ENCODE assay signal across 9 cellular contexts in genomic region chr11:34565417-34566208, GRCh38. TPM values are rescaled to one million over a fixed set of nuclear protein-coding genes. Genes with fewer than 3 reads are reported as not detected.
DNase-seq lines count a peak whose midpoint lies in the region; ATAC-seq, FAIRE-seq and TF ChIP-seq lines count a peak whose summit lies in the region.
"Had no signal": no experiment of that assay in that cellular context is flagged by ENCODE, and none has a peak within 500 bp of the region (broad histone marks: within the 10 kb centered on the region; RNA-seq: fewer than 3 reads in every experiment).

No MANE protein-coding gene starts in this region.

- dilution Hi-C loops in mammary epithelial cell (cut with HindIII; ENCODE audit: low sequenced_read_pairs): no loop called here

- H3K36me3 ChIP-seq in mammary epithelial cell (ENCODE audit: insufficient read depth, low read length) (no peaks in the 10 kb centered on the region), small intestine (ENCODE audit: control insufficient read depth in 2 of 2, insufficient read depth in 2 of 2, low read length in 2 of 2) (no peaks in the 10 kb centered on the region)

- no TSS peak for BruUV-seq in mammary epithelial cell (replicated peaks; lab: Mats Ljungman, UMichigan)

- H3K27ac ChIP-seq in mammary epithelial cell (ENCODE audit: insufficient read depth, low read depth, low read length): no peak overlapping the region
- no peak overlapping the region for H3K27ac ChIP-seq in small intestine (ENCODE audit: low read depth in 1 of 2, low read length in 1 of 2)

- ATAC-seq in HG02571 (IDR thresholded peaks at IDR 0.05; ENCODE audit: unreplicated experiment): no peak

- no peak for FAIRE-seq in small intestine (lab: Jason Lieb, UNC)

- no peaks in the 10 kb centered on the region for H3K36me3 Mint-ChIP-seq in activated T-cell treated with anti-CD3 and anti-CD28 coated beads, Interleukin-2, amount 50 U/mL, for 24 hours (ENCODE audit: low read depth)

- H3K4me1 ChIP-seq in mammary epithelial cell (ENCODE audit: insufficient read depth, low read length): peaks cover 19% of the 10 kb centered on the region
- no peaks in the 10 kb centered on the region for H3K4me1 ChIP-seq in small intestine (ENCODE audit: control insufficient read depth in 2 of 2, insufficient read depth in 1 of 2, low read depth in 1 of 2, low read length in 1 of 2)

- H3K27me3 ChIP-seq in mammary epithelial cell (ENCODE audit: insufficient read depth, low read length) (no peaks in the 10 kb centered on the region), small intestine (ENCODE audit: control insufficient read depth in 2 of 2, insufficient read depth in 2 of 2, low read length in 2 of 2) (no peaks in the 10 kb centered on the region)

- H3K27ac Mint-ChIP-seq in activated T-cell treated with anti-CD3 and anti-CD28 coated beads, Interleukin-2, amount 50 U/mL, for 24 hours: no peak overlapping the region

- H3K4me3 ChIP-seq in mammary epithelial cell (replicated peaks in 1 of 3; ENCODE audit: insufficient read depth in 1 of 3, low read depth in 2 of 3, low read length in 3 of 3) (no peak overlapping the region), small intestine (ENCODE audit: low read depth in 1 of 2, low read length in 2 of 2) (no peak overlapping the region)

- H3K79me2 ChIP-seq in mammary epithelial cell (ENCODE audit: insufficient read depth, low read length): no peaks in the 10 kb centered on the region

- CTCF ChIA-PET in mammary epithelial cell (lab: Charles Lee; ENCODE audit: low non-redundant PET): no interaction called here

- H3K9me3 Mint-ChIP-seq in activated T-cell treated with anti-CD3 and anti-CD28 coated beads, Interleukin-2, amount 50 U/mL, for 24 hours: no peaks in the 10 kb centered on the region

- TF ChIP-seq CTCF in mammary epithelial cell (conservative IDR thresholded peaks at IDR 0.05 in 1 of 2, IDR thresholded peaks at IDR 0.05 in 1 of 2; ENCODE audit: extremely low read depth in 1 of 2, insufficient read depth in 1 of 2, low read depth in 1 of 2, low read length in 2 of 2): peak; percentile 47 to 51

- H3K9me3 ChIP-seq in mammary epithelial cell (replicated peaks; ENCODE audit: insufficient read depth, low read length) (no peaks in the 10 kb centered on the region), small intestine (ENCODE audit: control insufficient read depth, low read depth) (no peaks in the 10 kb centered on the region)

- H4K20me1 ChIP-seq in mammary epithelial cell (ENCODE audit: insufficient read depth, low read length): no peaks in the 10 kb centered on the region

- H3K4me3 Mint-ChIP-seq in activated T-cell treated with anti-CD3 and anti-CD28 coated beads, Interleukin-2, amount 50 U/mL, for 24 hours: no peak overlapping the region

- peaks cover 2% of the 10 kb centered on the region for H3K4me1 Mint-ChIP-seq in activated T-cell treated with anti-CD3 and anti-CD28 coated beads, Interleukin-2, amount 50 U/mL, for 24 hours (ENCODE audit: low read depth)

- WGBS in mammary epithelial cell (ENCODE audit: low coverage, missing lambda C conversion rate): 84% methylated on average over 2 of the region's 2 CpGs
- 68 to 75% (median 68%) methylated on average over 2 of the region's 2 CpGs for WGBS in small intestine, 3 donors

- no peak overlapping the region for H3K9ac ChIP-seq in mammary epithelial cell (ENCODE audit: insufficient read depth, low read length)

- intact Hi-C loops in mammary epithelial cell (cut with micrococcal nuclease): loop anchor here (5.0 kb wide), 1 partner anchor 327 kb away; no protein-coding TSS in a partner anchor

- no peak overlapping the region for H3K4me2 ChIP-seq in mammary epithelial cell (ENCODE audit: insufficient read depth, low read depth, low read length)

- DNase-seq in NOMO-1 treated with DMSO at 0.1 percent for 48 hours (lab: John Stamatoyannopoulos, UW; ENCODE audit: unreplicated experiment) (peak; percentile 14), NOMO-1 treated with dmso at 0.1 percent for 144 hours (lab: John Stamatoyannopoulos, UW; ENCODE audit: unreplicated experiment) (no peak), NCI-H2029 treated with DMSO at 0.1 percent for 48 hours (lab: John Stamatoyannopoulos, UW) (peak; percentile 38), mammary epithelial cell (no peak), small intestine (peak; percentile 22), ureter (ENCODE audit: low spot score) (no peak)
- DNase-seq in activated T-cell treated with anti-CD3 and anti-CD28 coated beads, Interleukin-2, amount 50 U/mL, for 24 hours: no peak

- H3K27me3 Mint-ChIP-seq in activated T-cell treated with anti-CD3 and anti-CD28 coated beads, Interleukin-2, amount 50 U/mL, for 24 hours: peaks cover 66% of the 10 kb centered on the region

- H2AFZ ChIP-seq in mammary epithelial cell (ENCODE audit: low read depth, low read length): no peak overlapping the region

- in situ Hi-C loops in mammary epithelial cell (cut with MboI; ENCODE audit: low sequenced_read_pairs in 2 of 2): no loop called here

RNA-seq across cellular contexts. Expression of gene ELF5, which starts 52.0 kb away (rescaled TPM):
- total RNA-seq in mammary epithelial cell (under 1 TPM in 1 of 2 donors, not detected in 1; 0.83 TPM), ureter (70.3 TPM)
- polyA plus RNA-seq in mammary epithelial cell (not detected), small intestine (not detected)
- polyA minus RNA-seq in mammary epithelial cell: not detected
- total RNA-seq: sciatic nerve had no signal

RNA-seq across cellular contexts. Expression of gene EHF, which starts 55.3 kb away (rescaled TPM):
- 10 to 100 TPM in 1 of 2 donors, 1 to 10 TPM in 1; 9.7 to 41.9 TPM for total RNA-seq in mammary epithelial cell
- polyA plus RNA-seq in mammary epithelial cell: 6.4 TPM
- polyA minus RNA-seq in mammary epithelial cell: 5.1 TPM
- 10 to 100 TPM in 2 of 3 donors, 1 to 10 TPM in 1; 7.3 to 54.1 (median 39.4) TPM for polyA plus RNA-seq in small intestine
- 309 TPM for total RNA-seq in ureter

Comparison
In these comparisons a context has a peak if more than half of its experiments do, and no peak if none do; other contexts are left out.
1. DNase-seq: peak in NOMO-1 treated with DMSO at 0.1 percent for 48 hours (single experiment), NCI-H2029 treated with DMSO at 0.1 percent for 48 hours (single experiment) and small intestine (single experiment); none in NOMO-1 treated with dmso at 0.1 percent for 144 hours (single experiment), mammary epithelial cell (single experiment), activated T-cell treated with anti-CD3 and anti-CD28 coated beads, Interleukin-2, amount 50 U/mL, for 24 hours (single experiment) and ureter (single experiment).
2. RNA of gene ELF5, which starts 52.0 kb away (total RNA-seq): 70.3 TPM in ureter (single experiment); 0.83 TPM in mammary epithelial cell; every median in the first group is over 10 times any median in the second.